In the genomic region with DNA sequence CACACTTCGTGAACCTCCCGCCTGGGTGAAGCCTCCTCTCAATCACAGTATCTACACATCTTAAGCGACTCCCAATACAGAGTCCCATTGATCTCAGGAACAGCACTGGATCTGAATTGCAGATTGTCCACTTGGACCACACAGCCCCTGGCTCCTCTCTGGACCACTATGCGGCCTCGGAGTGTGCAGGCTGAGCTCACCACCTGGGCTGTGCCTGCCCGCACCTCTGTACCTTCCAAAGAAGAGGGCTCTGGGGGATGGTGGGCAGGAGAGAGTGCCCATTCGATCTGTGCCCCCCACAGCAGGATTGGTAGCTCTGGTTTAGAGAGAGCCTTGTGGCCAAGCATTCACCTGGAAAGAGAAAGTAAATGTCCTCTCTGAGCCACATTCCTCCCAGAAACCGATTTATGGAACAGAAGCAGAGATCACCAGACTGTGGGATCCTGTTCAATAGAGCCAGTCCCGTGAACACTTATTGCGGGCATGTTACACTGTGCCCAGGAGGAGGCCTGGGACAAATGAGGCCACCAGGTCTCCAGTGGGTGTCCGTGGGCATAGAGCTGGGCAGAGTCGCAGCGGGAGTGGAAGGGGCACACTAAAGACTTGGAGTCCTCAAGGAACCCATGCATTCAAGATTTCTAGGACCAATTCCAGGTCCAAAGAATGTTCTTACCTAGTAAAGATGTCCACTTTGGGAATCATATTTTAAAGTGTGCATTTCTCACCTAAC, we compare ENCODE assay signal across 12 cellular contexts.
"Had no signal": no experiment of that assay in that cellular context is flagged by ENCODE, and none has a peak within 500 bp of the region (broad histone marks: within the 10 kb centered on the region; RNA-seq: fewer than 3 reads in every experiment).

No MANE protein-coding gene starts in this region.

- DNase-seq: dermis blood vessel endothelial cell; erythroblast; foreskin keratinocyte; left colon; mucosa of descending colon; occipital lobe; stimulated activated CD4-positive, alpha-beta T cell treated with anti-CD3 and anti-CD28 coated beads, Interleukin-2, amount 100 ng/mL, for 24 hours; stimulated activated CD4-positive, alpha-beta T cell treated with anti-CD3 and anti-CD28 coated beads, Interleukin-4, amount 100 ng/mL, for 4 hours; stimulated activated naive CD4-positive, alpha-beta T cell; trophoblast cell had no signal

- H3K36me3 Mint-ChIP-seq: naive thymus-derived CD8-positive, alpha-beta T cell had no signal

- H3K4me3 Mint-ChIP-seq: naive thymus-derived CD8-positive, alpha-beta T cell had no signal

- H3K27ac Mint-ChIP-seq: naive thymus-derived CD8-positive, alpha-beta T cell had no signal

- ATAC-seq: foreskin keratinocyte; left colon; mucosa of descending colon; naive thymus-derived CD8-positive, alpha-beta T cell; sciatic nerve had no signal
